Comparison of ENCODE assay signal across 12 cellular contexts in the genomic region with DNA sequence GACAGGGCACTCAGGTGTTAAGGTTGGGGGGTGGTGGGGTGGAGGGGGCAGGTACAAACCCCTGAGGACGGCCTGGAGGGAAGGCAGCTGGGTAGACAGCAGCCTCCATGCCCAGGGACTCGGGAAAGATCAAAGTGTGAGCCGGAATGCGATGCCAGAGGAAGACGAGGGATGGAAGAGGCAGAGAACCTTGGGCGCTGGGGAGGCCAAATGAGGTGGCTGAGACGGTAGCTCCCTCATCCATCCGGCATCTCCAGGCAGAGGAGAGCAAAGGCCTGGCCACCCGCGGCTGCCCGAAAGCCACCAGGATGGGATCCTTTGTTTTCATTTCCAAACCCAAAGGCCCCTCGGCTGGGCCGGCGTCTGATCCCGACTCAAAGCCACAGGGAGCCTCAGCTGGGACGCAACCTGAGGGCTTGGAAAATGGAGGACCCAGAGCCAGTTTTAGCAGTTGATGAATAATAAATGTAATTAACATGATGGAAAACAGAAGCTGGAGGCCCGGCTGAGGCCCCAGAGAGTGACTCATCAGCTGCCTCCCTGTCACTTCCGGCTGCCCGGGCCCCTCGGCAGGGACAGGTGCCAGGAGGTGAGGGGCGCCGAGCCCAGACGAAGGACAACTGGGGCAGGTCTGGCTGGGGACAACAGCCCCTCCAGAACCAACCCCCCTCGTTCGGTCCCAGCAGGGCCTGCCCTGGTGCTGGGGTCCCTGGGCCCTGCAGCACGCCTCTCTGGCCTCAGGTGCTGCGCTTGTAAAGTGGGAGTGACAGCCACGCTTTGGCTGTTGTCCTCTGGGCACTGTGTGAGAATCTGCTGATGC.
DNase-seq lines count a peak whose midpoint lies in the region; ATAC-seq and TF ChIP-seq lines count a peak whose summit lies in the region.
"Had no signal": no experiment of that assay in that cellular context is flagged by ENCODE, and none has a peak within 500 bp of the region (broad histone marks: within the 10 kb centered on the region; RNA-seq: fewer than 3 reads in every experiment).

No MANE protein-coding gene starts in this region.

- ATAC-seq in left cardiac atrium = no peak
- ATAC-seq in left ventricle myocardium superior = no peak
- ATAC-seq in RWPE2 (ENCODE audit: low read depth) = no peak
- no peak for ATAC-seq in GM18511 (IDR thresholded peaks at IDR 0.05; ENCODE audit: unreplicated experiment)
- ATAC-seq: activated T-helper 17 cell treated with anti-CD3 and anti-CD28 coated beads, Interleukin-2, amount 50 U/mL, for 72 hours had no signal

- H3K4me3 ChIP-seq in RWPE2 (ENCODE audit: severe bottlenecking) (no peak overlapping the region), spleen (no peak overlapping the region)
- H3K4me3 ChIP-seq: esophagus muscularis mucosa had no signal

- TF ChIP-seq POLR2A in spleen (IDR thresholded peaks at IDR 0.05) = no peak

- H3K4me1 ChIP-seq in RWPE2 (ENCODE audit: insufficient read depth, poor library complexity, severe bottlenecking) (no peaks in the 10 kb centered on the region), spleen (peaks cover 0 to 18% (median 3%) of the 10 kb centered on the region in 6 donors)

- H3K27ac ChIP-seq in RWPE2 (ENCODE audit: poor library complexity, severe bottlenecking) (no peak overlapping the region), spleen (no peak overlapping the region)
- H3K27ac ChIP-seq: esophagus muscularis mucosa had no signal

- intact Hi-C loops in left cardiac atrium (cut with DNase I) = loop anchor here in 1 of 2 donors (5.0 kb wide), 1 partner anchor 337 kb away; no protein-coding TSS in a partner anchor
- intact Hi-C loops in left ventricle myocardium superior (cut with micrococcal nuclease) = loop anchor here (5.0 kb wide), 1 partner anchor 332 kb away; no protein-coding TSS in a partner anchor
- intact Hi-C loops in spleen (cut with DNase I; ENCODE audit: low total_unique reads) = loop anchor here (5.0 kb wide), 1 partner anchor 337 kb away; no protein-coding TSS in a partner anchor

- H3K27me3 ChIP-seq in RWPE2 (ENCODE audit: insufficient read depth, poor library complexity, severe bottlenecking) (no peaks in the 10 kb centered on the region), spleen (replicated peaks in 1 of 7) (no peaks in the 10 kb centered on the region)
- H3K27me3 ChIP-seq: esophagus muscularis mucosa had no signal

- no peak for TF ChIP-seq CTCF in RWPE2 (IDR thresholded peaks at IDR 0.05; ENCODE audit: poor library complexity, severe bottlenecking)
- TF ChIP-seq CTCF in spleen (IDR thresholded peaks at IDR 0.05 in 8 of 11, conservative IDR thresholded peaks at IDR 0.05 in 3 of 11) = no peak

- H3K36me3 ChIP-seq in RWPE2 (ENCODE audit: low read depth) (no peaks in the 10 kb centered on the region), spleen (peaks cover 0 to 14% (median 0%) of the 10 kb centered on the region in 6 donors)

- WGBS in spleen, 5 donors = 70 to 86% (median 81%) methylated on average over 23 to 28 of the region's 28 CpGs

- H3K9me3 ChIP-seq in RWPE2 (ENCODE audit: severe bottlenecking) (no peaks in the 10 kb centered on the region), spleen (no peaks in the 10 kb centered on the region)
- H3K9me3 ChIP-seq: esophagus muscularis mucosa had no signal

- peak; percentile 16 for DNase-seq in left cardiac atrium
- DNase-seq in left ventricle myocardium superior = no peak
- peak; percentile 49 for DNase-seq in RWPE2 (ENCODE audit: low spot score)
- DNase-seq in fibroblast of peridontal ligament (ENCODE audit: extremely low read depth) = peak; percentile 3
- DNase-seq in spleen = peak; percentile 57
- DNase-seq in NCI-H1092 (lab: John Stamatoyannopoulos, UW) = no peak
- DNase-seq in NCI-H82 treated with DMSO at 0.1 percent for 48 hours (lab: John Stamatoyannopoulos, UW; ENCODE audit: unreplicated experiment) = no peak
- DNase-seq: activated CD4-positive, alpha-beta T cell treated with anti-CD3 and anti-CD28 coated beads, Interleukin-2, amount 50 U/mL, for 1 hour; NCI-H187 had no signal

Comparison
In these comparisons a context has a peak if more than half of its experiments do, and no peak if none do; other contexts are left out.
1. DNase-seq: peak in left cardiac atrium (single experiment), RWPE2 (single experiment), fibroblast of peridontal ligament (single experiment) and spleen (single experiment); none in left ventricle myocardium superior (single experiment), NCI-H1092 (single experiment) and NCI-H82 treated with DMSO at 0.1 percent for 48 hours (single experiment).